24 cellular contexts compared by ENCODE assay signal in genomic region chr2:236485519-236485918, GRCh38.
DNase-seq lines count a peak whose midpoint lies in the region; ATAC-seq, FAIRE-seq and TF ChIP-seq lines count a peak whose summit lies in the region.
"Had no signal": no experiment of that assay in that cellular context is flagged by ENCODE, and none has a peak within 500 bp of the region (broad histone marks: within the 10 kb centered on the region; RNA-seq: fewer than 3 reads in every experiment).

No MANE protein-coding gene starts in this region.

- no peak overlapping the region for H2AK5ac ChIP-seq in H1 (ENCODE audit: low read depth, low read length)

- no peak overlapping the region for H4K91ac ChIP-seq in H1 (replicated peaks; ENCODE audit: insufficient read length, low read length)

- H3K4me2 ChIP-seq in H1 (ENCODE audit: insufficient read depth in 1 of 2, low read depth in 2 of 2, low read length in 2 of 2), result no peak overlapping the region
- H3K4me2 ChIP-seq: A549; BLaER1 treated with 17β-estradiol and CSF1 and Interleukin-3, amounts not matched to agents 10 nM and 100 nM had no signal

- no peak overlapping the region for H3K4ac ChIP-seq in H1 (replicated peaks; ENCODE audit: insufficient read length, low read depth, low read length)

- no peak overlapping the region for H3K14ac ChIP-seq in H1 (ENCODE audit: insufficient read length)

- H3K36me3 ChIP-seq in H1 (ENCODE audit: control insufficient read depth in 2 of 4, insufficient read depth in 4 of 4, low read length in 3 of 4) (no peaks in the 10 kb centered on the region), tibial nerve (no peaks in the 10 kb centered on the region), WERI-Rb-1 (no peaks in the 10 kb centered on the region)
- H3K36me3 ChIP-seq: BLaER1 treated with 17β-estradiol and CSF1 and Interleukin-3, amounts not matched to agents 10 nM and 100 nM had no signal

- peaks cover 9% of the 10 kb centered on the region for H3K4me1 Mint-ChIP-seq in WTC11
- H3K4me1 Mint-ChIP-seq: B cell had no signal

- H3K79me2 ChIP-seq in H1 (ENCODE audit: control insufficient read depth in 1 of 2, insufficient read depth in 2 of 2, low read length in 2 of 2), result no peaks in the 10 kb centered on the region

- H3K79me1 ChIP-seq in H1 (ENCODE audit: low read depth, low read length), result no peaks in the 10 kb centered on the region

- no peaks in the 10 kb centered on the region; a peak in 2 of 7 replicates for H3K4me1 ChIP-seq in H1 (replicated peaks in 1 of 4; ENCODE audit: control insufficient read depth in 3 of 4, insufficient read depth in 4 of 4, low read length in 3 of 4)
- H3K4me1 ChIP-seq in tibial nerve, result no peaks in the 10 kb centered on the region
- H3K4me1 ChIP-seq: A549 had no signal

- H3K23me2 ChIP-seq in H1 (ENCODE audit: low read depth, low read length), result no peaks in the 10 kb centered on the region

- no peak overlapping the region for H3K56ac ChIP-seq in H1 (replicated peaks; ENCODE audit: insufficient read length, low read depth, low read length)

- H4K20me1 ChIP-seq in H1 (replicated peaks in 1 of 2; ENCODE audit: control insufficient read depth in 1 of 2, insufficient read depth in 2 of 2, low read length in 2 of 2), result no peaks in the 10 kb centered on the region
- H4K20me1 ChIP-seq: BLaER1 treated with 17β-estradiol and CSF1 and Interleukin-3, amounts not matched to agents 10 nM and 100 nM had no signal

- H4K5ac ChIP-seq in H1 (ENCODE audit: insufficient read length, low read depth, low read length), result no peak overlapping the region

- TF ChIP-seq CTCF in WTC11 (IDR thresholded peaks at IDR 0.05) (no peak), H1 (IDR thresholded peaks at IDR 0.05; ENCODE audit: control extremely low read depth in 1 of 3, insufficient read depth in 1 of 3, low read depth in 1 of 3, low read length in 3 of 3) (no peak), tibial nerve (IDR thresholded peaks at IDR 0.05) (no peak), WERI-Rb-1 (IDR thresholded peaks at IDR 0.05; ENCODE audit: low read depth, low read length) (no peak)

- H3K9me3 ChIP-seq in H1 (ENCODE audit: insufficient read depth in 2 of 2, low read depth in 1 of 2, low read length in 1 of 2), result no peaks in the 10 kb centered on the region; a peak in 1 of 4 replicates
- H3K9me3 ChIP-seq in tibial nerve, result peaks cover 0 to 10% (median 4%) of the 10 kb centered on the region in 4 donors
- H3K9me3 ChIP-seq in WERI-Rb-1 (ENCODE audit: severe bottlenecking), result peaks cover under 1% of the 10 kb centered on the region

- POLR2A ChIA-PET in WTC11 (lab: Charles Lee), result no interaction called here
- POLR2A ChIA-PET in H1 (lab: Charles Lee; ENCODE audit: partially characterized antibody), result no interaction called here

- H2AFZ ChIP-seq in H1 (ENCODE audit: low read length), result no peak overlapping the region

- CTCF ChIA-PET in WTC11 (lab: Charles Lee), result no interaction called here
- CTCF ChIA-PET in H1 (lab: Charles Lee; ENCODE audit: partially characterized antibody), result interaction anchor here (0.7 to 1.1 kb wide), 2 partner anchors 133 to 1327 kb away, joined by 3 read pairs; no protein-coding TSS in a partner anchor

- no peak overlapping the region for H2BK120ac ChIP-seq in H1 (replicated peaks; ENCODE audit: low read depth, low read length)

- no peak overlapping the region for H2BK5ac ChIP-seq in H1 (ENCODE audit: low read depth, low read length)

- H3K4me3 Mint-ChIP-seq in WTC11, result no peak overlapping the region
- H3K4me3 Mint-ChIP-seq: B cell; CD8-positive, alpha-beta T cell; H9 had no signal

- ATAC-seq in WTC11, result peak; percentile 44
- ATAC-seq: A549; CD8-positive, alpha-beta T cell had no signal

- H2BK12ac ChIP-seq in H1 (ENCODE audit: low read depth, low read length), result no peak overlapping the region

- TF ChIP-seq EP300 in H1 (IDR thresholded peaks at IDR 0.05; ENCODE audit: borderline replicate concordance in 1 of 2, low read depth in 2 of 2, low read length in 2 of 2), result no peak
- no peak for TF ChIP-seq EP300 in tibial nerve (IDR thresholded peaks at IDR 0.05)

- peaks cover 10% of the 10 kb centered on the region for H3K9me3 Mint-ChIP-seq in WTC11

- H3K27me3 ChIP-seq in H1 (replicated peaks in 1 of 4; ENCODE audit: control insufficient read depth in 3 of 4, extremely low read depth in 1 of 4, insufficient read depth in 3 of 4, low read length in 3 of 4) (no peaks in the 10 kb centered on the region), tibial nerve (no peaks in the 10 kb centered on the region), WERI-Rb-1 (ENCODE audit: insufficient read depth, low read depth, severe bottlenecking) (no peaks in the 10 kb centered on the region)
- H3K27me3 ChIP-seq: BLaER1 treated with 17β-estradiol and CSF1 and Interleukin-3, amounts not matched to agents 10 nM and 100 nM had no signal

- H4K8ac ChIP-seq in H1 (ENCODE audit: extremely low read depth, insufficient read depth, low read length), result no peak overlapping the region

- no peak for FAIRE-seq in H1 (lab: Jason Lieb, UNC)
- FAIRE-seq: A549, G401.6, GM12892, GM18507, HTR-8/SVneo had no signal

- H3K36me3 Mint-ChIP-seq in WTC11, result peaks cover 4% of the 10 kb centered on the region

- no peak for TF ChIP-seq POLR2A in H1 (IDR thresholded peaks at IDR 0.05; ENCODE audit: control extremely low read depth in 1 of 2, low read depth in 2 of 2, low read length in 2 of 2)
- TF ChIP-seq POLR2A in tibial nerve (IDR thresholded peaks at IDR 0.05), result no peak

- H3K4me3 ChIP-seq in H1 (ENCODE audit: extremely low read depth in 1 of 4, insufficient read depth in 2 of 4, low read depth in 3 of 4, low read length in 4 of 4) (no peak overlapping the region), tibial nerve (no peak overlapping the region), WERI-Rb-1 (ENCODE audit: low read depth, low read length) (no peak overlapping the region)
- H3K4me3 ChIP-seq: A549; BLaER1 treated with 17β-estradiol and CSF1 and Interleukin-3, amounts not matched to agents 10 nM and 100 nM had no signal

- H2BK20ac ChIP-seq in H1 (ENCODE audit: low read length), result no peak overlapping the region

- no peak overlapping the region for H2BK15ac ChIP-seq in H1 (ENCODE audit: low read length)

- no peak overlapping the region for H3K23ac ChIP-seq in H1 (ENCODE audit: insufficient read length)

- peak; percentile 44 for DNase-seq in Ammon's horn (ENCODE audit: low spot score)
- DNase-seq in WTC11 (ENCODE audit: low spot score), result no peak
- no peak for DNase-seq in H1 (ENCODE audit: low read depth in 1 of 2, low spot score in 2 of 2)
- DNase-seq in medulla oblongata (ENCODE audit: extremely low spot score), result peak; percentile 53
- DNase-seq in iPS-NIHi11 (ENCODE audit: low spot score), result no peak
- no peak for DNase-seq in tibial nerve (ENCODE audit: low spot score in 2 of 2)
- DNase-seq in posterior vena cava (ENCODE audit: low spot score), result no peak
- no peak for DNase-seq in WERI-Rb-1
- DNase-seq: Calu3; CD8-positive, alpha-beta T cell; DMS53; DND-41; EL; GOT3; H9; IMR-90 had no signal

- H3K27me3 Mint-ChIP-seq in WTC11 (ENCODE audit: low read depth), result no peaks in the 10 kb centered on the region

- intact Hi-C loops in posterior vena cava (cut with DNase I), result no loop called here

- H3K27ac Mint-ChIP-seq in WTC11, result no peak overlapping the region
- H3K27ac Mint-ChIP-seq: B cell; CD8-positive, alpha-beta T cell had no signal

- H3K9ac ChIP-seq in H1 (replicated peaks in 1 of 4; ENCODE audit: extremely low read depth in 1 of 4, low read depth in 3 of 4, low read length in 3 of 4), result no peak overlapping the region
- H3K9ac ChIP-seq: BLaER1 treated with 17β-estradiol and CSF1 and Interleukin-3, amounts not matched to agents 10 nM and 100 nM had no signal

- H3K18ac ChIP-seq in H1 (ENCODE audit: extremely low read depth, low read length), result no peak overlapping the region

- TF ChIP-seq RAD21 in H1 (IDR thresholded peaks at IDR 0.05 in 1 of 2, conservative IDR thresholded peaks at IDR 0.05 in 1 of 2; ENCODE audit: low read depth in 2 of 2, low read length in 2 of 2), result no peak

- WGBS in H1 (ENCODE audit: extremely low coverage in 1 of 2, insufficient coverage in 1 of 2, insufficient read length in 1 of 2, insufficient replicate concordance in 2 of 2, low coverage in 1 of 2, low lambda C conversion rate in 2 of 2, missing lambda C conversion rate in 1 of 2), 2 experiments, result 87% methylated on average over 2 of the region's 2 CpGs; no CpG with 5 or more reads in 1 of the 2 experiments
- WGBS in tibial nerve, 2 donors, result 63 to 86% methylated on average over 2 of the region's 2 CpGs

- no peak overlapping the region for H3K27ac ChIP-seq in H1 (ENCODE audit: low read depth, low read length)
- no peak overlapping the region for H3K27ac ChIP-seq in tibial nerve
- H3K27ac ChIP-seq in WERI-Rb-1, result no peak overlapping the region
- H3K27ac ChIP-seq: 22Rv1; A549; BLaER1 treated with 17β-estradiol and CSF1 and Interleukin-3, amounts not matched to agents 10 nM and 100 nM had no signal

TF ChIP-seq in H1, 55 proteins besides CTCF, POLR2A, EP300 and RAD21:
- TF ChIP-seq SP4 (IDR thresholded peaks at IDR 0.05; ENCODE audit: low read length) (no peak), TEAD4 (IDR thresholded peaks at IDR 0.05; ENCODE audit: low read depth, low read length) (0 out of 2 replicates have a peak, but pooled peaks have one; percentile 31), HDAC6 (IDR thresholded peaks at IDR 0.05; ENCODE audit: low read depth, low read length) (no peak)

Comparison
In these comparisons a context has a peak if more than half of its experiments do, and no peak if none do; other contexts are left out.
1. DNase-seq: peak in Ammon's horn (single experiment) and medulla oblongata (single experiment); none in WTC11 (single experiment), H1 (0 of 2), iPS-NIHi11 (single experiment), tibial nerve (0 of 2), posterior vena cava (single experiment) and WERI-Rb-1 (single experiment).